ENCODE assay signal across 16 cellular contexts in genomic region chr20:31617432-31618104, GRCh38. TPM values are rescaled to one million over a fixed set of nuclear protein-coding genes. Genes with fewer than 3 reads are reported as not detected.
DNase-seq lines count a peak whose midpoint lies in the region; ATAC-seq lines count a peak whose summit lies in the region.
"Had no signal": no experiment of that assay in that cellular context is flagged by ENCODE, and none has a peak within 500 bp of the region (broad histone marks: within the 10 kb centered on the region; RNA-seq: fewer than 3 reads in every experiment).

No MANE protein-coding gene starts in this region.

- peak; percentile 61 for DNase-seq in CD1c-positive myeloid dendritic cell (ENCODE audit: extremely low spot score)
- peak; percentile 98 for DNase-seq in NOMO-1 treated with dmso at 0.1 percent for 144 hours (lab: John Stamatoyannopoulos, UW; ENCODE audit: unreplicated experiment)
- peak; percentile 29 for DNase-seq in medulla oblongata (ENCODE audit: extremely low spot score)
- no peak for DNase-seq in left lobe of liver (ENCODE audit: low spot score)
- no peak for DNase-seq in stimulated activated naive CD4-positive, alpha-beta T cell treated with Interleukin-2 at 50 U/mL for 16 hours (lab: John Stamatoyannopoulos, UW)
- DNase-seq: activated effector memory CD4-positive, alpha-beta T cell treated with Interleukin-2 at 50 U/mL for 16 hours; DMS 273 treated with DMSO at 0.1 percent for 48 hours; kidney; NCI-H2081; NCI-H510A; retina; SK-N-SH; substantia nigra had no signal

- ATAC-seq in GM18498 (IDR thresholded peaks at IDR 0.05; ENCODE audit: unreplicated experiment): peak; percentile 48
- no peak for ATAC-seq in left lobe of liver
- ATAC-seq in HG03457 (IDR thresholded peaks at IDR 0.05; ENCODE audit: unreplicated experiment): no peak

RNA-seq across cellular contexts. Expression of gene ID1, which starts 12.5 kb away (rescaled TPM):
- total RNA-seq in left lobe of liver: 37.2 TPM

RNA-seq across cellular contexts. Expression of gene COX4I2, which starts 20.1 kb away (rescaled TPM):
- not detected for total RNA-seq in left lobe of liver
- total RNA-seq: MCF 10A had no signal

Comparison
In these comparisons a context has a peak if more than half of its experiments do, and no peak if none do; other contexts are left out.
1. DNase-seq: peak in CD1c-positive myeloid dendritic cell (single experiment), NOMO-1 treated with dmso at 0.1 percent for 144 hours (single experiment) and medulla oblongata (single experiment); none in left lobe of liver (single experiment) and stimulated activated naive CD4-positive, alpha-beta T cell treated with Interleukin-2 at 50 U/mL for 16 hours (single experiment).